8 cellular contexts compared by ENCODE assay signal in the genomic region with DNA sequence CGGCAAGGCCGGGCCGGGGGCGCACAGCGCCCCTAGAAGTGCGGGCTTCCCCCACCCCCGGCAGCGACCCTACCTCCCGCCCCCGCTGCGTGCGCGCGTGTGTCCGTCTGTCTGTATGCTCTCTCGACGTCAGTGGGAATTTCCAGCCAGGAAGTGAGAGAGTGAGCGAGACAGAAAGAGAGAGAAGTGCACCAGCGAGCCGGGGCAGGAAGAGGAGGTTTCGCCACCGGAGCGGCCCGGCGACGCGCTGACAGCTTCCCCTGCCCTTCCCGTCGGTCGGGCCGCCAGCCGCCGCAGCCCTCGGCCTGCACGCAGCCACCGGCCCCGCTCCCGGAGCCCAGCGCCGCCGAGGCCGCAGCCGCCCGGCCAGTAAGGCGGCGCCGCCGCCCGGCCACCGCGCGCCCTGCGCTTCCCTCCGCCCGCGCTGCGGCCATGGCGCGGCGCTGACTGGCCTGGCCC. TPM values are rescaled to one million over a fixed set of nuclear protein-coding genes. Genes with fewer than 3 reads are reported as not detected.
DNase-seq lines count a peak whose midpoint lies in the region; TF ChIP-seq lines count a peak whose summit lies in the region.

A gene with protein sequence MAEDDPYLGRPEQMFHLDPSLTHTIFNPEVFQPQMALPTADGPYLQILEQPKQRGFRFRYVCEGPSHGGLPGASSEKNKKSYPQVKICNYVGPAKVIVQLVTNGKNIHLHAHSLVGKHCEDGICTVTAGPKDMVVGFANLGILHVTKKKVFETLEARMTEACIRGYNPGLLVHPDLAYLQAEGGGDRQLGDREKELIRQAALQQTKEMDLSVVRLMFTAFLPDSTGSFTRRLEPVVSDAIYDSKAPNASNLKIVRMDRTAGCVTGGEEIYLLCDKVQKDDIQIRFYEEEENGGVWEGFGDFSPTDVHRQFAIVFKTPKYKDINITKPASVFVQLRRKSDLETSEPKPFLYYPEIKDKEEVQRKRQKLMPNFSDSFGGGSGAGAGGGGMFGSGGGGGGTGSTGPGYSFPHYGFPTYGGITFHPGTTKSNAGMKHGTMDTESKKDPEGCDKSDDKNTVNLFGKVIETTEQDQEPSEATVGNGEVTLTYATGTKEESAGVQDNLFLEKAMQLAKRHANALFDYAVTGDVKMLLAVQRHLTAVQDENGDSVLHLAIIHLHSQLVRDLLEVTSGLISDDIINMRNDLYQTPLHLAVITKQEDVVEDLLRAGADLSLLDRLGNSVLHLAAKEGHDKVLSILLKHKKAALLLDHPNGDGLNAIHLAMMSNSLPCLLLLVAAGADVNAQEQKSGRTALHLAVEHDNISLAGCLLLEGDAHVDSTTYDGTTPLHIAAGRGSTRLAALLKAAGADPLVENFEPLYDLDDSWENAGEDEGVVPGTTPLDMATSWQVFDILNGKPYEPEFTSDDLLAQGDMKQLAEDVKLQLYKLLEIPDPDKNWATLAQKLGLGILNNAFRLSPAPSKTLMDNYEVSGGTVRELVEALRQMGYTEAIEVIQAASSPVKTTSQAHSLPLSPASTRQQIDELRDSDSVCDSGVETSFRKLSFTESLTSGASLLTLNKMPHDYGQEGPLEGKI (plus strand): TSS at position 184 of the 459 bp plus-strand sequence. CDS start 24,160 bp downstream, outside the sequence.

- H3K27me3 Mint-ChIP-seq in Calu3 (ENCODE audit: unreplicated experiment): no peaks in the 10 kb centered on the region

- H3K9me3 Mint-ChIP-seq in Calu3 (ENCODE audit: low read depth, unreplicated experiment): peaks cover 2% of the 10 kb centered on the region

- H3K36me3 Mint-ChIP-seq in Calu3 (ENCODE audit: insufficient read depth, unreplicated experiment): peaks cover 31% of the 10 kb centered on the region

- H3K4me3 ChIP-seq in adipocyte (ENCODE audit: low read length) (peak within 1 kb of the TSS; percentile 93), left ventricle myocardium inferior (peak within 1 kb of the TSS; percentile 86), uterus (peak within 1 kb of the TSS; percentile 54 to 92)

- no peaks in the 10 kb centered on the region for H3K9me3 ChIP-seq in adipocyte (ENCODE audit: control insufficient read depth, low read length)
- H3K9me3 ChIP-seq in left ventricle myocardium inferior (replicated peaks): no peaks in the 10 kb centered on the region
- no peaks in the 10 kb centered on the region for H3K9me3 ChIP-seq in uterus

- H3K36me3 ChIP-seq in adipocyte (ENCODE audit: control insufficient read depth, insufficient read depth, low read length, severe bottlenecking) (no peaks in the 10 kb centered on the region), left ventricle myocardium inferior (no peaks in the 10 kb centered on the region), uterus (no peaks in the 10 kb centered on the region)

- no peak for TF ChIP-seq POLR2A in uterus (IDR thresholded peaks at IDR 0.05)

- H3K4me1 ChIP-seq in adipocyte (ENCODE audit: control insufficient read depth, insufficient read depth, low read length) (peaks cover 32% of the 10 kb centered on the region), left ventricle myocardium inferior (peaks cover 60% of the 10 kb centered on the region), uterus (peaks cover 0 to 10% of the 10 kb centered on the region in 2 donors)

- peaks cover 12% of the 10 kb centered on the region for H3K4me1 Mint-ChIP-seq in Calu3 (ENCODE audit: low read depth, unreplicated experiment)

- H3K27me3 ChIP-seq in adipocyte (replicated peaks; ENCODE audit: control insufficient read depth, insufficient read depth, low read length) (no peaks in the 10 kb centered on the region), left ventricle myocardium inferior (ENCODE audit: low read depth) (no peaks in the 10 kb centered on the region), uterus (no peaks in the 10 kb centered on the region)

- intact Hi-C loops in Calu3 (cut with micrococcal nuclease; ENCODE audit: unreplicated experiment) (no loop called here), left ventricle myocardium inferior (cut with micrococcal nuclease) (loop anchor here (10.0 kb wide), 1 partner anchor 94 kb away; no protein-coding TSS in a partner anchor), uterus (cut with DNase I; ENCODE audit: low total_unique reads) (no loop called here)

- CTCF ChIA-PET in Calu3 (lab: Charles Lee): no interaction called here

- H3K9ac ChIP-seq in adipocyte (ENCODE audit: low read length): peak within 1 kb of the TSS; percentile 96

- peak within 1 kb of the TSS; percentile 89 for H3K4me3 Mint-ChIP-seq in Calu3 (ENCODE audit: low read depth, unreplicated experiment)

- TF ChIP-seq CTCF in Calu3 (IDR thresholded peaks at IDR 0.05; ENCODE audit: unreplicated experiment) (no peak), GM20000 (IDR thresholded peaks at IDR 0.05; ENCODE audit: extremely low read depth, missing control alignments) (peak; percentile 17), left ventricle myocardium inferior (IDR thresholded peaks at IDR 0.05; ENCODE audit: borderline replicate concordance) (no peak), uterus (IDR thresholded peaks at IDR 0.05) (peak in 2 of 4 experiments; percentile 1 to 18)

- BruUV-seq in Calu3 (replicated peaks; lab: Mats Ljungman, UMichigan): no TSS peak

- peak within 1 kb of the TSS; percentile 70 for H3K27ac Mint-ChIP-seq in Calu3 (ENCODE audit: unreplicated experiment)

- DNase-seq in Calu3 (peak; percentile 54), GM20000 (ENCODE audit: low spot score) (peak; percentile 87), HT-29 (ENCODE audit: low spot score) (peak; percentile 65), SW480 (ENCODE audit: low spot score) (peak; percentile 69), adipocyte (ENCODE audit: low read depth) (peak; percentile 82), left ventricle myocardium inferior (peak; percentile 59), putamen (ENCODE audit: low spot score) (peak; percentile 70), uterus (peak; percentile 54 to 56)

- H3K27ac ChIP-seq in left ventricle myocardium inferior (replicated peaks): peak within 1 kb of the TSS; percentile 98
- peak within 1 kb of the TSS; percentile 96 to 99 for H3K27ac ChIP-seq in uterus

RNA-seq across cellular contexts. Expression of the gene that starts here (rescaled TPM):
- 31.3 and 35.6 TPM in 2 replicates for total RNA-seq in Calu3 (2022)
- 21.2 and 28.0 TPM in 2 replicates for total RNA-seq in HT-29 (2014; rRNA removed; shearing (Covaris generic))
- total RNA-seq in left ventricle myocardium inferior: 18.0 TPM
- 10 to 100 TPM; 18.8 to 56.3 (median 30.8) TPM for total RNA-seq in uterus

Comparison
In these comparisons a context has a peak if more than half of its experiments do, and no peak if none do; other contexts are left out.
1. Peak in every context shown above with its lines: DNase-seq, H3K4me3 ChIP-seq and H3K27ac ChIP-seq.